Comparison of ENCODE assay signal across 34 cellular contexts in genomic region chr2:171943869-171944268, GRCh38.
"Had no signal": no experiment of that assay in that cellular context is flagged by ENCODE, and none has a peak within 500 bp of the region (broad histone marks: within the 10 kb centered on the region; RNA-seq: fewer than 3 reads in every experiment).

No MANE protein-coding gene starts in this region.

- H3K27me3 ChIP-seq: MG63 had no signal

- H3K4me3 ChIP-seq: MG63 had no signal

- DNase-seq: Karpas-422, Kasumi-1, MG63, MM.1S, MV-4-11, NCI-H1048, NCI-H1092, NCI-H1092 treated with DMSO at 0.1 percent for 48 hours, NCI-H1105, NCI-H1105 treated with DMSO at 0.1 percent for 48 hours, NCI-H1417, NCI-H1417 treated with DMSO at 0.1 percent for 48 hours, NCI-H1436, NCI-H1436 treated with DMSO at 0.1 percent for 48 hours, NCI-H146, NCI-H1694, NCI-H1694 treated with DMSO at 0.1 percent for 48 hours, NCI-H187, NCI-H187 treated with DMSO at 0.1 percent for 48 hours, NCI-H1930, NCI-H2029, NCI-H2029 treated with DMSO at 0.1 percent for 48 hours, NCI-H2081, NCI-H2081 treated with DMSO at 0.1 percent for 48 hours, NCI-H2107, NCI-H2171, NCI-H2171 treated with DMSO at 0.1 percent for 48 hours, NCI-H2227 treated with DMSO at 0.1 percent for 48 hours, NCI-H226, NCI-H345, NCI-H446, NCI-H446 treated with DMSO at 0.1 percent for 48 hours, NCI-H510A, NCI-H510A treated with DMSO at 0.1 percent for 48 hours had no signal

- H3K9me3 ChIP-seq: MG63 had no signal
